Comparison of ENCODE assay signal across 16 cellular contexts in the genomic region with DNA sequence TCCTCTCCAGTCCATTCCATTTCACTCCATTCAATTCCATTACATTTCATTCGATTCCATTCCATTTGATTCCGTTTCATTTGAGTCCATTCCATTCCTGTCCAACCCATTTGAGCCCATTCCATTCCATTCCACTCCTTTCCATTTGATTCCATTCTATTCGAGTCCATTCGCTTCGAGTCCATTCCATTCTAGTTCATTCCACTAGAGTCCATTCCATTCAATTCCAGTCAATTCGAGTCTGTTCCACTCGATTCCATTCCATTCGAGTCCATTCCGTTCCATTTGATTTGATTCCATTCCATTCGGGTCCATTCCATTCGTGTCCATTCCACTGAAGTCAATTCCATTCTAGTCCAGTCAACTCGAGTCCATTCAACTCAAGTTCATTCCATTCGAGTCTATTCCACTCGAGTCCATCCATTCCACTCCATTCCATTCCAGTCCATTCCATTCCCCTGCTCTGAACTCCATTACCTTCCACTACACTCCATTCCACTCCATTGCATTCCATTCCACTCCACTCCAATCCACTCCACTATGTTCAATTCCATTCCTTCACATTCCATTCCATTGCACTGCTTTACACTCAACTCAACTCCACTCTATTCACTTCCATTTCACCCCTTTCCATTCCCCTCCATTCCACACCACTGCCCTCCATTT.
"Had no signal": no experiment of that assay in that cellular context is flagged by ENCODE, and none has a peak within 500 bp of the region (broad histone marks: within the 10 kb centered on the region; RNA-seq: fewer than 3 reads in every experiment).

No MANE protein-coding gene starts in this region.

- H3K4me3 ChIP-seq: esophagus muscularis mucosa, suprapubic skin had no signal

- DNase-seq: activated CD4-positive, alpha-beta T cell treated with anti-CD3 and anti-CD28 coated beads, Interleukin-2, amount 50 U/mL, for 48 hours; activated CD8-positive, alpha-beta memory T cell treated with anti-CD3 and anti-CD28 coated beads, Interleukin-2, amount 10 ng/mL, durations not matched to agents 7 days and 5 days; effector CD4-positive, alpha-beta T cell; mammary epithelial cell; occipital lobe; retina; stimulated activated CD4-positive, alpha-beta T cell treated with anti-CD3 and anti-CD28 coated beads, Interleukin-12 subunit alpha, Interleukin-12 subunit beta, amount 100 ng/mL, for 4 hours; stimulated activated CD4-positive, alpha-beta T cell treated with anti-CD3 and anti-CD28 coated beads, Interleukin-1b, Interleukin-23, amount 100 ng/mL, for 48 hours; stimulated activated naive CD8-positive, alpha-beta T cell treated with anti-CD3 and anti-CD28 coated beads, Interleukin-15, Interleukin-2, amounts not matched to agents 100 U/mL and 50 U/mL, for 24 hours; T-helper 2 cell; WERI-Rb-1 had no signal

- H3K36me3 ChIP-seq: esophagus muscularis mucosa, suprapubic skin, WERI-Rb-1 had no signal

- FAIRE-seq: bronchial epithelial cell, kidney had no signal

- H3K27ac ChIP-seq: esophagus muscularis mucosa, suprapubic skin, WERI-Rb-1 had no signal

- H3K4me1 ChIP-seq: esophagus muscularis mucosa, suprapubic skin had no signal

- H3K27me3 ChIP-seq: esophagus muscularis mucosa, suprapubic skin had no signal

- ATAC-seq: activated CD8-positive, alpha-beta memory T cell treated with anti-CD3 and anti-CD28 coated beads, Interleukin-2, amount 10 ng/mL, durations not matched to agents 7 days and 5 days; left lobe of liver; stimulated activated naive CD8-positive, alpha-beta T cell treated with anti-CD3 and anti-CD28 coated beads, Interleukin-15, Interleukin-2, amounts not matched to agents 100 U/mL and 50 U/mL, for 24 hours had no signal
